In the genomic region with DNA sequence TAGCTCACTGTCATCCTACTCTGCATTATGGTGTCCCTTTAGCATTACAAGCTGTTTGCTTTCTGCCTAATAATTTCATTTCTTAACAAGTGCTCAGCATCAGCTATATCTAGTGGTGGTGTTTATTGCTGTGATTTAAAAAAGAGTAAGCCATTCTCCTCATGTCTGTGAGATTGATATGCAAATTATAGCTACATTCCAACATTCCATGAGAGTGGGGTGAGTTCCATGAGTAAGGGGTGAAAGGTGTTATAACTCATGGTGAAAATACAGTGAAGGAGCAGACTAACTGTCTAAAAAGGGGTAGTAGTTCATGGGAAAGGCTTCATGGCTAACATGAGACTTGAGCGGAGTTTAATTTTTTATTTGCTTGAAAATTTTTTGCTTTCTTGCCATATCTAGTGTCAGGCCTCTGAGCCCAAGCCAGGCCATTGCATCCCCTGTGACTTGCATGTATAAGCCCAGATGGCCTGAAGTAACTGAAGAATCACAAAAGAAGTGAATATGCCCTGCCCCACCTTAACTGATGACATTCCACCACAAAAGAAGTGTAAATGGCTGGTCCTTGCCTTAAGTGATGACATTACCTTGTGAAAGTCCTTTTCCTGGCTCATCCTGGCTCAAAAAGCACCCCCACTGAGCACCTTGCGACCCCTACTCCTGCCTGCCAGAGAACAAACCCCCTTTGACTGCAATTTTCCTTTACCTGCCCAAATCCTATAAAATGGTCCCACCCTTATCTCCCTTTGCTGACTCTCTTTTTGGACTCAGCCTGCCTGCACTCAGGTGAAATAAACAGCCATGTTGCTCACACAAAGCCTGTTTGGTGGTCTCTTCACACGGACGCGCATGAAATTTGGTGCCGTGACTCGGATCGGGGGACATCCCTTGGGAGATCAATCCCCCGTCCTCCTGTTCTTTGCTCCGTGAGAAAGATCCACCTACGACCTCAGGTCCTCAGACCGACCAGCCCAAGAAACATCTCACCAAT, we compare ENCODE assay signal across 1 cellular context.
TF ChIP-seq lines count a peak whose summit lies in the region.

No MANE protein-coding gene starts in this region.

TF ChIP-seq in H1, 55 proteins besides CTCF, POLR2A, EP300 and RAD21:
- TF ChIP-seq TEAD4 (IDR thresholded peaks at IDR 0.05; ENCODE audit: low read depth, low read length) = peak; percentile 92
- TF ChIP-seq MAFK (IDR thresholded peaks at IDR 0.05; ENCODE audit: low read depth, low read length) = 0 out of 2 replicates have a peak, but pooled peaks have one; percentile 24
